Comparison of ENCODE assay signal across 1 cellular context in genomic region chr10:108902491-108903250, GRCh38.
TF ChIP-seq lines count a peak whose summit lies in the region.

No MANE protein-coding gene starts in this region.

TF ChIP-seq in SK-N-SH treated with all-trans-retinoic acid at 6 μM for 48 hours, 23 proteins besides CTCF, POLR2A, EP300 and RAD21 (continued from another document):
- TF ChIP-seq, protein P1, sequence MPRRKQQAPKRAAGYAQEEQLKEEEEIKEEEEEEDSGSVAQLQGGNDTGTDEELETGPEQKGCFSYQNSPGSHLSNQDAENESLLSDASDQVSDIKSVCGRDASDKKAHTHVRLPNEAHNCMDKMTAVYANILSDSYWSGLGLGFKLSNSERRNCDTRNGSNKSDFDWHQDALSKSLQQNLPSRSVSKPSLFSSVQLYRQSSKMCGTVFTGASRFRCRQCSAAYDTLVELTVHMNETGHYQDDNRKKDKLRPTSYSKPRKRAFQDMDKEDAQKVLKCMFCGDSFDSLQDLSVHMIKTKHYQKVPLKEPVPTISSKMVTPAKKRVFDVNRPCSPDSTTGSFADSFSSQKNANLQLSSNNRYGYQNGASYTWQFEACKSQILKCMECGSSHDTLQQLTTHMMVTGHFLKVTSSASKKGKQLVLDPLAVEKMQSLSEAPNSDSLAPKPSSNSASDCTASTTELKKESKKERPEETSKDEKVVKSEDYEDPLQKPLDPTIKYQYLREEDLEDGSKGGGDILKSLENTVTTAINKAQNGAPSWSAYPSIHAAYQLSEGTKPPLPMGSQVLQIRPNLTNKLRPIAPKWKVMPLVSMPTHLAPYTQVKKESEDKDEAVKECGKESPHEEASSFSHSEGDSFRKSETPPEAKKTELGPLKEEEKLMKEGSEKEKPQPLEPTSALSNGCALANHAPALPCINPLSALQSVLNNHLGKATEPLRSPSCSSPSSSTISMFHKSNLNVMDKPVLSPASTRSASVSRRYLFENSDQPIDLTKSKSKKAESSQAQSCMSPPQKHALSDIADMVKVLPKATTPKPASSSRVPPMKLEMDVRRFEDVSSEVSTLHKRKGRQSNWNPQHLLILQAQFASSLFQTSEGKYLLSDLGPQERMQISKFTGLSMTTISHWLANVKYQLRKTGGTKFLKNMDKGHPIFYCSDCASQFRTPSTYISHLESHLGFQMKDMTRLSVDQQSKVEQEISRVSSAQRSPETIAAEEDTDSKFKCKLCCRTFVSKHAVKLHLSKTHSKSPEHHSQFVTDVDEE (CRISPR knock-in tag; IDR thresholded peaks at IDR 0.05): no peak
- no peak for TF ChIP-seq ZNF70 (CRISPR knock-in tag; IDR thresholded peaks at IDR 0.05)
- no peak for TF ChIP-seq ISL1 (CRISPR knock-in tag; IDR thresholded peaks at IDR 0.05)
- no peak for TF ChIP-seq ZFP30 (CRISPR knock-in tag; IDR thresholded peaks at IDR 0.05)
- no peak for TF ChIP-seq OSR1 (CRISPR knock-in tag; IDR thresholded peaks at IDR 0.05)
- TF ChIP-seq CREB5 (CRISPR knock-in tag; IDR thresholded peaks at IDR 0.05; ENCODE audit: low read depth): no peak
- TF ChIP-seq GLIS3 (CRISPR knock-in tag; IDR thresholded peaks at IDR 0.05): no peak
